Comparison of ENCODE assay signal across 31 cellular contexts in the genomic region with DNA sequence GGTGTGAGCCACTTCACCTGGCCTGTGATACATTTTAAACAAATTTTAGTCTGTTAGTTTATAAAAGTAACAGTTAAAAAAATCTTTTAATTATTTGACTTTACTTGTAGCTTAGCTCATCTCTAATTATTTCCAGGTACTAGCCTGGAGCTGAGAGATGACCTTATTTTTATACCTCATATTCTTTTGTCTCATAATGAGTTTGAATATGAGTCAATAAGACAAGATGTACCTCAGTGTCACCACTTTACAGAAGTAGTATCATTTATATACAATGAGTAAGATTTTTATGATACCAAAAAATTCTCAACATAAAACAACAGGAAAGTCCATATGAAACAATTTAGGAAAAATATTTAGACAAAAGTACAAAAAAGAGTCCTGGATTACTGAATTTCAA.
"Had no signal": no experiment of that assay in that cellular context is flagged by ENCODE, and none has a peak within 500 bp of the region (broad histone marks: within the 10 kb centered on the region; RNA-seq: fewer than 3 reads in every experiment).

No MANE protein-coding gene starts in this region.

- H3K27ac Mint-ChIP-seq: activated naive CD8-positive, alpha-beta T cell; mesothelial cell of epicardium; nephron progenitor cell; T-helper 17 cell had no signal

- H3K27ac ChIP-seq: ascending aorta, cardiac muscle cell, colonic mucosa, gastrocnemius medialis, neutrophil, prostate gland, skin epidermis, transverse colon, WERI-Rb-1 had no signal

- H3K9me3 ChIP-seq: ascending aorta, colonic mucosa, gastrocnemius medialis, neutrophil, prostate gland, transverse colon had no signal

- H3K4me3 ChIP-seq: ascending aorta, cardiac muscle cell, colonic mucosa, gastrocnemius medialis, prostate gland, skin epidermis, transverse colon had no signal

- H3K27me3 ChIP-seq: ascending aorta, cardiac muscle cell, colonic mucosa had no signal

- H3K36me3 ChIP-seq: ascending aorta, cardiac muscle cell, colonic mucosa, gastrocnemius medialis, neutrophil, prostate gland, transverse colon, WERI-Rb-1 had no signal

- H3K36me3 Mint-ChIP-seq: activated naive CD8-positive, alpha-beta T cell; brain; naive B cell had no signal

- H3K4me3 Mint-ChIP-seq: activated naive CD8-positive, alpha-beta T cell; brain; mesothelial cell of epicardium; naive B cell; nephron progenitor cell; T-helper 17 cell had no signal

- ATAC-seq: gastrocnemius medialis, left cardiac atrium, left ventricle myocardium superior, sciatic nerve, T-helper 17 cell had no signal

- DNase-seq: activated CD4-positive, alpha-beta T cell treated with anti-CD3 and anti-CD28 coated beads, Interleukin-2, amount 50 U/mL, for 4 hours; activated CD8-positive, alpha-beta memory T cell treated with anti-CD3 and anti-CD28 coated beads, Interleukin-2, amount 50 U/mL, for 4 hours; activated effector memory CD4-positive, alpha-beta T cell treated with Interleukin-2 at 50 U/mL for 16 hours; activated naive CD4-positive, alpha-beta T cell treated with Interleukin-2 at 50 U/mL for 16 hours; activated T-cell treated with anti-CD3 and anti-CD28 coated beads, Interleukin-2, amount 50 U/mL, for 48 hours; cerebellar nuclear complex; colonic mucosa; effector CD8-positive, alpha-beta T cell; gastrocnemius medialis; glutamatergic neuron; left cardiac atrium; left ventricle myocardium superior; mammary epithelial cell; nephron progenitor cell; retina; stimulated activated CD4-positive, alpha-beta T cell treated with anti-CD3 and anti-CD28 coated beads, Interleukin-12 subunit alpha, Interleukin-12 subunit beta, amount 100 ng/mL, for 4 hours; stimulated activated CD4-positive, alpha-beta T cell treated with anti-CD3 and anti-CD28 coated beads, Interleukin-4, amount 100 ng/mL, for 1 hour; T-helper 17 cell; T1000; transverse colon; WERI-Rb-1 had no signal

- H3K4me1 ChIP-seq: ascending aorta, colonic mucosa, gastrocnemius medialis, prostate gland, transverse colon had no signal
